25 cellular contexts compared by ENCODE assay signal in the genomic region with DNA sequence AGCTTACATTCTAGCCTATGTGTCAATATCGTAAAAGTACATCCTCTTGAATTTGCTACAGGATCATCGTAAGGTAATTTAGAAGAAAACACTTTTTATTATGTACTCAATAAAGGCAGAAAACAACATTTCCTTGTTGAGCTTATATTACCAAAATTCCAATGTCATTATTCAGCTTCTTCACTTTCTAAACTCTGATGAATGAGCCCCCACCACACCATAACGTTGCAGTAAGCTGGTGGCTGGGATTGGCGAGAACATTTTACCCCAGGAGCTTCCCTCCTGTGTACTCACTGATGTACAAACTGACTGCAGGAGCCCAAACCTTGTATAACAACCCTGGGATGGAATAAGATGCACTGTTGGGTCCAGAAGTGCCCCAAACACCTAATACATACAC.
"Had no signal": no experiment of that assay in that cellular context is flagged by ENCODE, and none has a peak within 500 bp of the region (broad histone marks: within the 10 kb centered on the region; RNA-seq: fewer than 3 reads in every experiment).

No MANE protein-coding gene starts in this region.

- H3K36me3 ChIP-seq: ascending aorta, esophagus muscularis mucosa, pancreas, right atrium auricular region, suprapubic skin, tibial artery had no signal

- H3K4me3 ChIP-seq: ascending aorta, esophagus muscularis mucosa, pancreas, right atrium auricular region, suprapubic skin, tibial artery had no signal

- DNase-seq: activated CD4-positive, alpha-beta T cell treated with anti-CD3 and anti-CD28 coated beads for 48 hours; activated CD4-positive, alpha-beta T cell treated with anti-CD3 and anti-CD28 coated beads, Interleukin-2, amount 50 U/mL, for 48 hours; activated CD8-positive, alpha-beta memory T cell treated with anti-CD3 and anti-CD28 coated beads for 24 hours; activated effector memory CD4-positive, alpha-beta T cell treated with anti-CD3 and anti-CD28 coated beads, Interleukin-2, amount 50 U/mL, for 16 hours; activated naive CD4-positive, alpha-beta T cell treated with anti-CD3 and anti-CD28 coated beads, Interleukin-2, amount 10 ng/mL, durations not matched to agents 7 days and 5 days; activated naive CD8-positive, alpha-beta T cell treated with anti-CD3 and anti-CD28 coated beads, Interleukin-2, amount 10 ng/mL, durations not matched to agents 7 days and 5 days; central memory CD4-positive, alpha-beta T cell; dermis blood vessel endothelial cell; effector CD4-positive, alpha-beta T cell; islet precursor cell; left cardiac atrium; left ventricle myocardium superior; naive B cell; nucleus accumbens; pancreas; stimulated activated CD4-positive, alpha-beta T cell treated with anti-CD3 and anti-CD28 coated beads, Interleukin-15, amount 100 ng/mL, for 24 hours; stimulated activated CD4-positive, alpha-beta T cell treated with anti-CD3 and anti-CD28 coated beads, Interleukin-2, amount 100 ng/mL, for 24 hours; stimulated activated naive CD4-positive, alpha-beta T cell; tibial artery had no signal

- H3K4me1 ChIP-seq: ascending aorta, pancreas, right atrium auricular region, tibial artery had no signal

- H3K9me3 ChIP-seq: ascending aorta, esophagus muscularis mucosa, pancreas, right atrium auricular region, suprapubic skin, tibial artery had no signal

- H3K27me3 ChIP-seq: ascending aorta, esophagus muscularis mucosa, pancreas, right atrium auricular region, suprapubic skin, tibial artery had no signal

- ATAC-seq: activated CD4-positive, CD25-positive, alpha-beta regulatory T cell treated with anti-CD3 and anti-CD28 coated beads, Interleukin-2, amount 50 U/mL, for 24 hours; left cardiac atrium; left ventricle myocardium superior; pancreas had no signal

- H3K27ac ChIP-seq: ascending aorta, esophagus muscularis mucosa, pancreas, right atrium auricular region, suprapubic skin, tibial artery, VCaP had no signal
